In genomic region chr10:62763155-62763554, GRCh38 we compare ENCODE assay signal across 1 cellular context.
TF ChIP-seq lines count a peak whose summit lies in the region.

No MANE protein-coding gene starts in this region.

TF ChIP-seq in H1, 55 proteins besides CTCF, POLR2A, EP300 and RAD21:
- TF ChIP-seq CREB1 (IDR thresholded peaks at IDR 0.05) (no peak), FOSL1 (IDR thresholded peaks at IDR 0.05; ENCODE audit: insufficient read depth, low read depth, low read length) (no peak), SP2 (IDR thresholded peaks at IDR 0.05; ENCODE audit: low read length) (no peak), MAX (IDR thresholded peaks at IDR 0.05) (no peak), CHD1 (IDR thresholded peaks at IDR 0.05; ENCODE audit: low read depth, low read length) (no peak), GABPA (IDR thresholded peaks at IDR 0.05; ENCODE audit: borderline replicate concordance, insufficient read depth, low read length) (no peak), E2F6 (IDR thresholded peaks at IDR 0.05) (no peak), KDM4A (IDR thresholded peaks at IDR 0.05; ENCODE audit: low read depth, low read length, severe bottlenecking) (no peak), BACH1 (IDR thresholded peaks at IDR 0.05; ENCODE audit: low read length) (no peak), RXRA (IDR thresholded peaks at IDR 0.05; ENCODE audit: insufficient read depth, low read depth, low read length) (no peak), SUZ12 (IDR thresholded peaks at IDR 0.05; ENCODE audit: low read length) (no peak), POLR2AphosphoS5 (IDR thresholded peaks at IDR 0.05; ENCODE audit: low read depth, low read length) (no peak), HDAC2 (IDR thresholded peaks at IDR 0.05; ENCODE audit: borderline replicate concordance in 1 of 2, low read depth in 2 of 2, low read length in 2 of 2) (no peak), MAFK (IDR thresholded peaks at IDR 0.05; ENCODE audit: low read depth, low read length) (no peak), CEBPB (IDR thresholded peaks at IDR 0.05; ENCODE audit: low read depth, low read length) (no peak), KDM5A (IDR thresholded peaks at IDR 0.05; ENCODE audit: low read length) (no peak), CHD2 (IDR thresholded peaks at IDR 0.05; ENCODE audit: low read length) (no peak), BRCA1 (IDR thresholded peaks at IDR 0.05; ENCODE audit: low read depth, low read length) (no peak)
